In the genomic region with DNA sequence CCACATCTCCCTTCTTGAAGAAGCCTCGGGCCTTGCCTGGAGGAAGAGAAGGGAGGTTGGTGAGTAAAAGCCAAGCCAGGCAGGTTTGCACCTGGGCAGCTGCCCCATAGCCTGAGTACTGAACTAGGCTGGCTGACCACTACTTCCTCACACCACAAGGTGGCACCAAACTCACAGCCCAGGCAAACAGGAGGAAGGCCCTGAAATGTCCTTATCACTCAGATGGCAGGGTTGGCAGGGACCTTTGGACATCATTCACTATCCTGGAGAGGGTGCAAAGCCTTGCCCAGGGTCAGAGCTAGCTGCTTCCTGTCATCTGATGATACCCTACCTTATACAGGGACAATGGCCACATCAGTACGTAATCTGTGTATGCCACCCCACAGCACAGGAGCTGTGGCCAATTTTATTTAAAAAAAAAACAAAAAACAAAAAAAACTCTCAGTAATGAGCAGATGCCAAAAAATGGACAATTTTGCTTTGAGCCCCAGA, we compare ENCODE assay signal across 8 cellular contexts. TPM values are rescaled to one million over a fixed set of nuclear protein-coding genes. Genes with fewer than 3 reads are reported as not detected.
A peak's percentile ranks its signal among the peaks of the same experiment; 100 is the strongest.
DNase-seq lines count a peak whose midpoint lies in the region; ATAC-seq and TF ChIP-seq lines count a peak whose summit lies in the region.

No MANE protein-coding gene starts in this region.

- H3K27me3 ChIP-seq in colonic mucosa: peaks cover 4% of the 10 kb centered on the region
- peaks cover 0 to 7% (median 0%) of the 10 kb centered on the region in 4 donors for H3K27me3 ChIP-seq in liver (ENCODE audit: control insufficient read depth in 4 of 4, insufficient read depth in 4 of 4, low read length in 3 of 4)

- H3K9me3 ChIP-seq in colonic mucosa (no peaks in the 10 kb centered on the region), liver (ENCODE audit: control insufficient read depth in 4 of 4, low read length in 3 of 4) (no peaks in the 10 kb centered on the region)

- H3K4me1 Mint-ChIP-seq in activated CD4-positive, alpha-beta T cell treated with anti-CD3 and anti-CD28 coated beads, Interleukin-2, amount 10 ng/mL, durations not matched to agents 24 days and 14 days: peaks cover 25% of the 10 kb centered on the region

- intact Hi-C loops in activated CD4-positive, alpha-beta T cell treated with anti-CD3 and anti-CD28 coated beads, Interleukin-2, amount 10 ng/mL, durations not matched to agents 24 days and 14 days (cut with micrococcal nuclease): loop anchor here (2.0 to 5.0 kb wide), 2 partner anchors 33 to 73 kb away; partner anchors contain the start of genes PARP6 and PKM
- intact Hi-C loops in colonic mucosa (cut with DNase I): loop anchor here (5.0 kb wide), 2 partner anchors 73 to 88 kb away; partner anchors contain the start of gene PARP6

- H3K4me3 Mint-ChIP-seq in activated CD4-positive, alpha-beta T cell treated with anti-CD3 and anti-CD28 coated beads, Interleukin-2, amount 10 ng/mL, durations not matched to agents 24 days and 14 days: no peak overlapping the region

- peak; percentile 98 to 99 for TF ChIP-seq RAD21 in liver (IDR thresholded peaks at IDR 0.05)

- H3K27me3 Mint-ChIP-seq in activated CD4-positive, alpha-beta T cell treated with anti-CD3 and anti-CD28 coated beads, Interleukin-2, amount 10 ng/mL, durations not matched to agents 24 days and 14 days: peaks cover 9% of the 10 kb centered on the region

- no peak overlapping the region for H3K27ac Mint-ChIP-seq in activated CD4-positive, alpha-beta T cell treated with anti-CD3 and anti-CD28 coated beads, Interleukin-2, amount 10 ng/mL, durations not matched to agents 24 days and 14 days

- H3K4me3 ChIP-seq in colonic mucosa (no peak overlapping the region), liver (ENCODE audit: low read depth in 1 of 3, low read length in 3 of 3) (no peak overlapping the region)

- no peak for ATAC-seq in HG02884 (IDR thresholded peaks at IDR 0.05; ENCODE audit: unreplicated experiment)

- H3K4me1 ChIP-seq in colonic mucosa (no peaks in the 10 kb centered on the region), liver (ENCODE audit: control insufficient read depth in 4 of 4, insufficient read depth in 4 of 4, low read length in 3 of 4) (peaks cover 0 to 11% (median 4%) of the 10 kb centered on the region in 4 donors)

- DNase-seq in COLO668 (lab: John Stamatoyannopoulos, UW; ENCODE audit: unreplicated experiment) (peak; percentile 79), HCEC 1CT (peak; percentile 48), NCI-H460 (ENCODE audit: extremely low read depth, low read depth) (peak; percentile 80), colonic mucosa (peak; percentile 88)
- DNase-seq in activated CD4-positive, alpha-beta T cell treated with anti-CD3 and anti-CD28 coated beads, Interleukin-2, amount 10 ng/mL, durations not matched to agents 24 days and 14 days: peak; percentile 92
- peak; percentile 40 to 61 (median 46) for DNase-seq in stimulated activated CD4-positive, alpha-beta T cell treated with anti-CD3 and anti-CD28 coated beads, TNF-alpha, amount 100 ng/mL, for 24 hours (ENCODE audit: low read depth in 3 of 3)

- H3K9me3 Mint-ChIP-seq in activated CD4-positive, alpha-beta T cell treated with anti-CD3 and anti-CD28 coated beads, Interleukin-2, amount 10 ng/mL, durations not matched to agents 24 days and 14 days: no peaks in the 10 kb centered on the region

- 46% methylated on average over 2 of the region's 2 CpGs for WGBS in liver

- H3K9ac ChIP-seq in colonic mucosa (ENCODE audit: low read depth in 2 of 2, low read length in 2 of 2) (peak overlapping the region in 1 of 2 donors; percentile 9), liver (ENCODE audit: low read depth in 1 of 2, low read length in 2 of 2) (no peak overlapping the region)

- peaks cover 52% of the 10 kb centered on the region for H3K36me3 ChIP-seq in colonic mucosa
- H3K36me3 ChIP-seq in liver (ENCODE audit: control insufficient read depth in 4 of 4, insufficient read depth in 3 of 4, low read depth in 1 of 4, low read length in 3 of 4): peaks cover 0 to 9% (median 2%) of the 10 kb centered on the region in 4 donors

- H3K36me3 Mint-ChIP-seq in activated CD4-positive, alpha-beta T cell treated with anti-CD3 and anti-CD28 coated beads, Interleukin-2, amount 10 ng/mL, durations not matched to agents 24 days and 14 days (ENCODE audit: low read depth): peaks cover 66% of the 10 kb centered on the region

- peak; percentile 96 for TF ChIP-seq CTCF in colonic mucosa (IDR thresholded peaks at IDR 0.05)
- peak; percentile 98 for TF ChIP-seq CTCF in liver (IDR thresholded peaks at IDR 0.05; ENCODE audit: low read depth, low read length, missing input control)

- H3K27ac ChIP-seq in colonic mucosa (no peak overlapping the region), liver (ENCODE audit: low read depth in 1 of 2, low read length in 2 of 2) (no peak overlapping the region)

TF ChIP-seq in liver, 16 proteins besides CTCF, POLR2A, EP300 and RAD21 (continues in another document):
- TF ChIP-seq REST (IDR thresholded peaks at IDR 0.05) (no peak), TAF1 (conservative IDR thresholded peaks at IDR 0.05) (no peak), RXRA (IDR thresholded peaks at IDR 0.05) (peak in 1 of 2 donors; percentile 58), FOXA2 (IDR thresholded peaks at IDR 0.05) (no peak), HNF4G (IDR thresholded peaks at IDR 0.05) (peak; percentile 55), YY1 (IDR thresholded peaks at IDR 0.05) (no peak), JUND (IDR thresholded peaks at IDR 0.05) (no peak), ZBTB33 (IDR thresholded peaks at IDR 0.05) (no peak), GABPA (IDR thresholded peaks at IDR 0.05 in 1 of 2, conservative IDR thresholded peaks at IDR 0.05 in 1 of 2) (no peak), FOXA1 (IDR thresholded peaks at IDR 0.05) (no peak), EGR1 (IDR thresholded peaks at IDR 0.05; ENCODE audit: low read depth in 2 of 2) (no peak), NR2F2 (IDR thresholded peaks at IDR 0.05) (no peak), HNF4A (conservative IDR thresholded peaks at IDR 0.05) (peak; percentile 84 to 87)
- TF ChIP-seq, protein P1, sequence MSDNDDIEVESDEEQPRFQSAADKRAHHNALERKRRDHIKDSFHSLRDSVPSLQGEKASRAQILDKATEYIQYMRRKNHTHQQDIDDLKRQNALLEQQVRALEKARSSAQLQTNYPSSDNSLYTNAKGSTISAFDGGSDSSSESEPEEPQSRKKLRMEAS (IDR thresholded peaks at IDR 0.05): no peak
- TF ChIP-seq, protein P2, sequence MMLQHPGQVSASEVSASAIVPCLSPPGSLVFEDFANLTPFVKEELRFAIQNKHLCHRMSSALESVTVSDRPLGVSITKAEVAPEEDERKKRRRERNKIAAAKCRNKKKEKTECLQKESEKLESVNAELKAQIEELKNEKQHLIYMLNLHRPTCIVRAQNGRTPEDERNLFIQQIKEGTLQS (IDR thresholded peaks at IDR 0.05): no peak

RNA-seq across cellular contexts. Expression of gene GRAMD2A, which starts 2.2 kb away (rescaled TPM):
- 0.25 and 0.43 TPM in 2 replicates for total RNA-seq in NCI-H460 (2014; rRNA removed; shearing (Covaris generic))
- 0.88 TPM in 1 of 2 replicates, not detected in the other for polyA plus RNA-seq in NCI-H460 (2014; cell fraction: nucleus; rRNA removed)
- total RNA-seq in activated CD4-positive, alpha-beta T cell treated with anti-CD3 and anti-CD28 coated beads, Interleukin-2, amount 10 ng/mL, durations not matched to agents 24 days and 14 days: 0.21 TPM in 1 of 2 replicates, not detected in the other
- total RNA-seq in colonic mucosa (1 to 10 TPM; 2.3 to 3.3 TPM), liver (not detected)
- polyA plus RNA-seq in liver: not detected

RNA-seq across cellular contexts. Expression of gene PKM, which starts 31.2 kb away (rescaled TPM):
- total RNA-seq in NCI-H460 (2014; rRNA removed; shearing (Covaris generic)): 858 and 924 TPM in 2 replicates
- polyA plus RNA-seq in NCI-H460 (2014; cell fraction: nucleus; rRNA removed): 1,397 and 1,512 TPM in 2 replicates
- total RNA-seq in activated CD4-positive, alpha-beta T cell treated with anti-CD3 and anti-CD28 coated beads, Interleukin-2, amount 10 ng/mL, durations not matched to agents 24 days and 14 days: 2,437 and 2,525 TPM in 2 replicates
- total RNA-seq in colonic mucosa (100 to 1,000 TPM; 769 to 946 TPM), liver (10 to 100 TPM; 30.5 to 61.2 TPM)
- 10 to 100 TPM; 12.9 to 28.9 TPM for polyA plus RNA-seq in liver

Comparison
In these comparisons a context has a peak if more than half of its experiments do, and no peak if none do; other contexts are left out.
1. RNA of gene PKM, which starts 31.2 kb away (total RNA-seq): 2,437 to 2,525 TPM in activated CD4-positive, alpha-beta T cell treated with anti-CD3 and anti-CD28 coated beads, Interleukin-2, amount 10 ng/mL, durations not matched to agents 24 days and 14 days, 769 to 946 TPM in colonic mucosa and 858 to 924 TPM in NCI-H460; 30.5 to 61.2 TPM in liver; every median in the first group is over 10 times any median in the second.
2. Peak in every context shown above with its lines, with median percentiles within 50 percentile points of each other: DNase-seq.